ENCODE assay signal across 2 cellular contexts in genomic region chr12:76272292-76272691, GRCh38.
TF ChIP-seq lines count a peak whose summit lies in the region.

No MANE protein-coding gene starts in this region.

TF ChIP-seq in HepG2, 621 proteins besides CTCF, POLR2A, EP300 and RAD21:
- TF ChIP-seq UBTF (CRISPR knock-in tag; IDR thresholded peaks at IDR 0.05) (no peak), MXI1 (IDR thresholded peaks at IDR 0.05; ENCODE audit: borderline replicate concordance, low read depth, low read length) (no peak), ZNF749 (CRISPR knock-in tag; IDR thresholded peaks at IDR 0.05; ENCODE audit: borderline replicate concordance) (no peak), RARG (CRISPR knock-in tag; IDR thresholded peaks at IDR 0.05; ENCODE audit: low read depth) (no peak), ATF7 (IDR thresholded peaks at IDR 0.05) (no peak), ATF7 (CRISPR knock-in tag; IDR thresholded peaks at IDR 0.05) (no peak), SOX13 (IDR thresholded peaks at IDR 0.05) (no peak), SOX13 (CRISPR knock-in tag; conservative IDR thresholded peaks at IDR 0.05 in 1 of 2, IDR thresholded peaks at IDR 0.05 in 1 of 2) (no peak), MED1 (CRISPR knock-in tag; IDR thresholded peaks at IDR 0.05) (no peak), ZNF441 (CRISPR knock-in tag; IDR thresholded peaks at IDR 0.05; ENCODE audit: borderline replicate concordance) (no peak), ETV6 (CRISPR knock-in tag; conservative IDR thresholded peaks at IDR 0.05) (no peak), ZNF335 (CRISPR knock-in tag; IDR thresholded peaks at IDR 0.05) (no peak), HIVEP1 (CRISPR knock-in tag; IDR thresholded peaks at IDR 0.05) (no peak), JARID2 (CRISPR knock-in tag; IDR thresholded peaks at IDR 0.05; ENCODE audit: insufficient replicate concordance) (no peak), PRPF4 (IDR thresholded peaks at IDR 0.05; ENCODE audit: low read depth, low read length, poor library complexity, severe bottlenecking) (no peak)
TF ChIP-seq in HepG2: peak in this region for 0.

TF ChIP-seq in neural cell, 6 proteins besides CTCF, POLR2A, EP300 and RAD21 (continued from another document):
- peak; percentile 19 for TF ChIP-seq REST (IDR thresholded peaks at IDR 0.05; ENCODE audit: borderline replicate concordance)
- peak; percentile 29 for TF ChIP-seq POLR2AphosphoS5 (IDR thresholded peaks at IDR 0.05)
- no peak for TF ChIP-seq MXI1 (conservative IDR thresholded peaks at IDR 0.05; ENCODE audit: poor library complexity, severe bottlenecking)
- TF ChIP-seq SMC3 (conservative IDR thresholded peaks at IDR 0.05; ENCODE audit: poor library complexity), result no peak
- TF ChIP-seq TAF1 (IDR thresholded peaks at IDR 0.05; ENCODE audit: low read depth), result no peak
